In the genomic region with DNA sequence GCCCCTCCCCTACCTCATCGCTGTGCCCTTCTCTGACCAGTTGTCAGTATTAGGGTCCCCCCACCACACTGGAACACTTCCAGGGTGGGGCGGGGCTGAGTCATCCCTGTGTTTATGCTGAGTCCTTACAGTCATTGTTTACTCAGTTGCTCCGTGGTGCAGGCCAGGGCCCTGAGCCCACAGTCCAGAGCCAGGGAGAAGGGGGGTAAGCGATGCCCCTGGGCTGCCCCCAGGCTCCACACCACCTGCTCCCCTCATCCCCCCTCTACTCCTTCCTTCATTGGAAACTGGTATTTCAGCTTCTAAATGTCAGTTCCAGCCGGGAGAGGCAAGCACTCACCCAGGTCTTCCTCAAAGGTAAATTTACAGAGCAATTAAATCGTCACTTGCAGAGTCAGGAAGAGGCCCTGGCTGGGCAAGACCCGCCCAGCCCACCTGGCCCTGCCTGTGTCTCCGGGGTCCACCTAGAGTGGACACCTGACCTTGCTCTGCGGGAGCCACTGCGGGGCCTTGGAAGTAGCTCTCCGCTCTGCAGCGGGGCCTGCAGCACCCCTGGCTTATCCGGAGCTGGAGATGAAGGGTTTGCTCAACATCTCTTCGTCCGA, we compare ENCODE assay signal across 9 cellular contexts. TPM values are rescaled to one million over a fixed set of nuclear protein-coding genes. Genes with fewer than 3 reads are reported as not detected.
DNase-seq lines count a peak whose midpoint lies in the region; ATAC-seq and TF ChIP-seq lines count a peak whose summit lies in the region.
"Had no signal": no experiment of that assay in that cellular context is flagged by ENCODE, and none has a peak within 500 bp of the region (broad histone marks: within the 10 kb centered on the region; RNA-seq: fewer than 3 reads in every experiment).

No MANE protein-coding gene starts in this region.

- no peak for TF ChIP-seq CTCF in dorsolateral prefrontal cortex (IDR thresholded peaks at IDR 0.05 in 54 of 56, conservative IDR thresholded peaks at IDR 0.05 in 2 of 56; ENCODE audit: low read depth in 1 of 56, partially characterized antibody in 56 of 56)

- H3K36me3 Mint-ChIP-seq in activated naive CD4-positive, alpha-beta T cell treated with anti-CD3 and anti-CD28 coated beads, Interleukin-2, amount 50 U/mL, for 72 hours, result peaks cover 0 to 5% of the 10 kb centered on the region in 2 donors

- H3K27ac ChIP-seq in dorsolateral prefrontal cortex, result no peak overlapping the region

- H3K9me3 Mint-ChIP-seq in activated naive CD4-positive, alpha-beta T cell treated with anti-CD3 and anti-CD28 coated beads, Interleukin-2, amount 50 U/mL, for 72 hours, result no peaks in the 10 kb centered on the region

- no peak for ATAC-seq in activated naive CD4-positive, alpha-beta T cell treated with anti-CD3 and anti-CD28 coated beads, Interleukin-2, amount 50 U/mL, for 72 hours
- ATAC-seq in GM21723 (IDR thresholded peaks at IDR 0.05; ENCODE audit: unreplicated experiment) (no peak), SK-N-SH treated with all-trans-retinoic acid at 6 μM for 48 hours (no peak; the same call in 2 of the 3 replicates)

- peaks cover 0 to 36% (median 27%) of the 10 kb centered on the region in 45 donors for H3K27me3 ChIP-seq in dorsolateral prefrontal cortex

- DNase-seq in COLO668 (lab: John Stamatoyannopoulos, UW; ENCODE audit: unreplicated experiment) (peak; percentile 91), M059J (ENCODE audit: low read depth) (peak; percentile 66), myocyte (ENCODE audit: low read depth) (peak; percentile 83), dorsolateral prefrontal cortex (no peak)
- DNase-seq in activated naive CD4-positive, alpha-beta T cell treated with anti-CD3 and anti-CD28 coated beads, Interleukin-2, amount 50 U/mL, for 72 hours (ENCODE audit: low spot score in 2 of 2), result no peak
- no peak for DNase-seq in activated T-cell treated with anti-CD3 and anti-CD28 coated beads, Interleukin-2, amount 50 U/mL, for 1 hour

- peak overlapping the region; percentile 56 to 83 for H3K27ac Mint-ChIP-seq in activated naive CD4-positive, alpha-beta T cell treated with anti-CD3 and anti-CD28 coated beads, Interleukin-2, amount 50 U/mL, for 72 hours

- intact Hi-C loops in dorsolateral prefrontal cortex (cut with DNase I), result no loop called here

- H3K4me3 ChIP-seq in dorsolateral prefrontal cortex, result no peak overlapping the region
- H3K4me3 ChIP-seq: right atrium auricular region had no signal

TF ChIP-seq in SK-N-SH treated with all-trans-retinoic acid at 6 μM for 48 hours, 23 proteins besides CTCF, POLR2A, EP300 and RAD21:
- no peak for TF ChIP-seq ZC3H10 (CRISPR knock-in tag; IDR thresholded peaks at IDR 0.05)
- no peak for TF ChIP-seq GLIS3 (CRISPR knock-in tag; IDR thresholded peaks at IDR 0.05)
- no peak for TF ChIP-seq ARNTL (CRISPR knock-in tag; IDR thresholded peaks at IDR 0.05; ENCODE audit: borderline replicate concordance, low read depth)
- TF ChIP-seq BACH2 (CRISPR knock-in tag; IDR thresholded peaks at IDR 0.05; ENCODE audit: borderline replicate concordance), result no peak
- TF ChIP-seq CSDC2 (CRISPR knock-in tag; IDR thresholded peaks at IDR 0.05), result no peak
- TF ChIP-seq, protein P1, sequence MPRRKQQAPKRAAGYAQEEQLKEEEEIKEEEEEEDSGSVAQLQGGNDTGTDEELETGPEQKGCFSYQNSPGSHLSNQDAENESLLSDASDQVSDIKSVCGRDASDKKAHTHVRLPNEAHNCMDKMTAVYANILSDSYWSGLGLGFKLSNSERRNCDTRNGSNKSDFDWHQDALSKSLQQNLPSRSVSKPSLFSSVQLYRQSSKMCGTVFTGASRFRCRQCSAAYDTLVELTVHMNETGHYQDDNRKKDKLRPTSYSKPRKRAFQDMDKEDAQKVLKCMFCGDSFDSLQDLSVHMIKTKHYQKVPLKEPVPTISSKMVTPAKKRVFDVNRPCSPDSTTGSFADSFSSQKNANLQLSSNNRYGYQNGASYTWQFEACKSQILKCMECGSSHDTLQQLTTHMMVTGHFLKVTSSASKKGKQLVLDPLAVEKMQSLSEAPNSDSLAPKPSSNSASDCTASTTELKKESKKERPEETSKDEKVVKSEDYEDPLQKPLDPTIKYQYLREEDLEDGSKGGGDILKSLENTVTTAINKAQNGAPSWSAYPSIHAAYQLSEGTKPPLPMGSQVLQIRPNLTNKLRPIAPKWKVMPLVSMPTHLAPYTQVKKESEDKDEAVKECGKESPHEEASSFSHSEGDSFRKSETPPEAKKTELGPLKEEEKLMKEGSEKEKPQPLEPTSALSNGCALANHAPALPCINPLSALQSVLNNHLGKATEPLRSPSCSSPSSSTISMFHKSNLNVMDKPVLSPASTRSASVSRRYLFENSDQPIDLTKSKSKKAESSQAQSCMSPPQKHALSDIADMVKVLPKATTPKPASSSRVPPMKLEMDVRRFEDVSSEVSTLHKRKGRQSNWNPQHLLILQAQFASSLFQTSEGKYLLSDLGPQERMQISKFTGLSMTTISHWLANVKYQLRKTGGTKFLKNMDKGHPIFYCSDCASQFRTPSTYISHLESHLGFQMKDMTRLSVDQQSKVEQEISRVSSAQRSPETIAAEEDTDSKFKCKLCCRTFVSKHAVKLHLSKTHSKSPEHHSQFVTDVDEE (CRISPR knock-in tag; IDR thresholded peaks at IDR 0.05), result no peak
- TF ChIP-seq ESRRG (CRISPR knock-in tag; IDR thresholded peaks at IDR 0.05), result no peak
- no peak for TF ChIP-seq ISL1 (CRISPR knock-in tag; IDR thresholded peaks at IDR 0.05)
- TF ChIP-seq, protein P2, sequence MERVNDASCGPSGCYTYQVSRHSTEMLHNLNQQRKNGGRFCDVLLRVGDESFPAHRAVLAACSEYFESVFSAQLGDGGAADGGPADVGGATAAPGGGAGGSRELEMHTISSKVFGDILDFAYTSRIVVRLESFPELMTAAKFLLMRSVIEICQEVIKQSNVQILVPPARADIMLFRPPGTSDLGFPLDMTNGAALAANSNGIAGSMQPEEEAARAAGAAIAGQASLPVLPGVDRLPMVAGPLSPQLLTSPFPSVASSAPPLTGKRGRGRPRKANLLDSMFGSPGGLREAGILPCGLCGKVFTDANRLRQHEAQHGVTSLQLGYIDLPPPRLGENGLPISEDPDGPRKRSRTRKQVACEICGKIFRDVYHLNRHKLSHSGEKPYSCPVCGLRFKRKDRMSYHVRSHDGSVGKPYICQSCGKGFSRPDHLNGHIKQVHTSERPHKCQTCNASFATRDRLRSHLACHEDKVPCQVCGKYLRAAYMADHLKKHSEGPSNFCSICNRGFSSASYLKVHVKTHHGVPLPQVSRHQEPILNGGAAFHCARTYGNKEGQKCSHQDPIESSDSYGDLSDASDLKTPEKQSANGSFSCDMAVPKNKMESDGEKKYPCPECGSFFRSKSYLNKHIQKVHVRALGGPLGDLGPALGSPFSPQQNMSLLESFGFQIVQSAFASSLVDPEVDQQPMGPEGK (CRISPR knock-in tag; IDR thresholded peaks at IDR 0.05; ENCODE audit: borderline replicate concordance), result no peak
- TF ChIP-seq, protein P3, sequence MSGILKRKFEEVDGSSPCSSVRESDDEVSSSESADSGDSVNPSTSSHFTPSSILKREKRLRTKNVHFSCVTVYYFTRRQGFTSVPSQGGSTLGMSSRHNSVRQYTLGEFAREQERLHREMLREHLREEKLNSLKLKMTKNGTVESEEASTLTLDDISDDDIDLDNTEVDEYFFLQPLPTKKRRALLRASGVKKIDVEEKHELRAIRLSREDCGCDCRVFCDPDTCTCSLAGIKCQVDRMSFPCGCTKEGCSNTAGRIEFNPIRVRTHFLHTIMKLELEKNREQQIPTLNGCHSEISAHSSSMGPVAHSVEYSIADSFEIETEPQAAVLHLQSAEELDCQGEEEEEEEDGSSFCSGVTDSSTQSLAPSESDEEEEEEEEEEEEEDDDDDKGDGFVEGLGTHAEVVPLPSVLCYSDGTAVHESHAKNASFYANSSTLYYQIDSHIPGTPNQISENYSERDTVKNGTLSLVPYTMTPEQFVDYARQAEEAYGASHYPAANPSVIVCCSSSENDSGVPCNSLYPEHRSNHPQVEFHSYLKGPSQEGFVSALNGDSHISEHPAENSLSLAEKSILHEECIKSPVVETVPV (CRISPR knock-in tag; IDR thresholded peaks at IDR 0.05), result no peak
- no peak for TF ChIP-seq OSR1 (CRISPR knock-in tag; IDR thresholded peaks at IDR 0.05)
- TF ChIP-seq TOX (CRISPR knock-in tag; IDR thresholded peaks at IDR 0.05; ENCODE audit: borderline replicate concordance), result no peak
- TF ChIP-seq PPARA (CRISPR knock-in tag; IDR thresholded peaks at IDR 0.05; ENCODE audit: borderline replicate concordance), result no peak
- no peak for TF ChIP-seq ZFP30 (CRISPR knock-in tag; IDR thresholded peaks at IDR 0.05)
- no peak for TF ChIP-seq ZNF70 (CRISPR knock-in tag; IDR thresholded peaks at IDR 0.05)
- TF ChIP-seq ZNF565 (CRISPR knock-in tag; conservative IDR thresholded peaks at IDR 0.05; ENCODE audit: low read depth), result no peak
- no peak for TF ChIP-seq ZNF8 (CRISPR knock-in tag; IDR thresholded peaks at IDR 0.05)

RNA-seq across cellular contexts. Expression of a gene that starts 4.8 kb away (rescaled TPM):
- 0.10 TPM in 1 of 2 replicates, not detected in the other for total RNA-seq in M059J (2014; rRNA removed; shearing (Covaris generic))
- total RNA-seq in activated naive CD4-positive, alpha-beta T cell treated with anti-CD3 and anti-CD28 coated beads, Interleukin-2, amount 50 U/mL, for 72 hours, result 100 to 1,000 TPM in 1 of 2 donors, 10 to 100 TPM in 1; 83.0 to 110 TPM
- 3.3 and 3.9 TPM in 2 replicates for total RNA-seq in myocyte
- polyA plus RNA-seq in myocyte (2012), result 0.29 TPM
- 10 to 100 TPM in 2 of 120 experiments, 1 to 10 TPM in 117, under 1 TPM in 1; 0.79 to 11.5 (median 2.9) TPM for total RNA-seq in dorsolateral prefrontal cortex

RNA-seq across cellular contexts. Expression of a gene that starts 43.1 kb away (rescaled TPM):
- not detected in 2 replicates for total RNA-seq in M059J (2014; rRNA removed; shearing (Covaris generic))
- total RNA-seq in activated naive CD4-positive, alpha-beta T cell treated with anti-CD3 and anti-CD28 coated beads, Interleukin-2, amount 50 U/mL, for 72 hours, result 1 to 10 TPM in 1 of 2 donors, under 1 TPM in 1; 0.14 to 1.5 TPM
- total RNA-seq in myocyte (0.21 and 1.6 TPM in 2 replicates), dorsolateral prefrontal cortex (1 to 10 TPM in 30 of 120 experiments, under 1 TPM in 86, not detected in 4; 0.15 to 2.8 (median 0.69) TPM)
- polyA plus RNA-seq in myocyte (2012), result 1.1 TPM

Comparison
In these comparisons a context has a peak if more than half of its experiments do, and no peak if none do; other contexts are left out.
1. DNase-seq: peak in COLO668 (single experiment), M059J (single experiment) and myocyte (single experiment); none in activated naive CD4-positive, alpha-beta T cell treated with anti-CD3 and anti-CD28 coated beads, Interleukin-2, amount 50 U/mL, for 72 hours (0 of 2), dorsolateral prefrontal cortex (0 of 10) and activated T-cell treated with anti-CD3 and anti-CD28 coated beads, Interleukin-2, amount 50 U/mL, for 1 hour (single experiment).
2. RNA of a gene that starts 4.8 kb away (total RNA-seq): 83.0 to 110 TPM in activated naive CD4-positive, alpha-beta T cell treated with anti-CD3 and anti-CD28 coated beads, Interleukin-2, amount 50 U/mL, for 72 hours; 3.3 to 3.9 TPM in myocyte, 0.79 to 11.5 TPM in dorsolateral prefrontal cortex and 0.10 TPM in M059J; every median in the first group is over 4 times any median in the second.